1 cellular context compared by ENCODE assay signal in the genomic region with DNA sequence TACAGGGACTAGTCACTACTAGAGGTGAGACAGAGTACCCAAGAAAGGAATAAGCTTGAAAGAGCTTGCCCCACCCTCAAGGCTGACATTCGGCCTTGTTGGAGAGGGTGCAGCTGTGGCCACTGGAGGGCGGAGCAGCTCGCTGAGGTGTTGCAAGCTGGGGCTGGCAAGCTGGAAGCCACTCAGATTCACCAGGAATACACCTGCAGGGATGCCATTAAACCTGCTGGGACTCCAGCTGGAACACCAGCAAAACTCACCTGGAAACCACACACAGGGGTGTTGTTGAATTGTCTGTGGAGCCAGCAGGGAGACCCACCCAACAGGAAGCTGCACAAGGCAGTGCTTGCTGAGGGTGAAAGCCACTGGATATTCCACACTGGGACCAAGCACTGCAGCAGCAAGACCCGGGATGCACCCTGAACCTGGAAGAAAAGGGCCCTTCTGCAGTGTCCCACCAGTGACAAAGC.
TF ChIP-seq lines count a peak whose summit lies in the region.

No MANE protein-coding gene starts in this region.

TF ChIP-seq in HepG2, 621 proteins besides CTCF, POLR2A, EP300 and RAD21 (continued from another document and continues in another):
- TF ChIP-seq ZNF784 (CRISPR knock-in tag; IDR thresholded peaks at IDR 0.05; ENCODE audit: borderline replicate concordance) = no peak
- TF ChIP-seq BCL6 (CRISPR knock-in tag; IDR thresholded peaks at IDR 0.05) = 0 out of 2 replicates have a peak, but pooled peaks have one; percentile 10
- TF ChIP-seq WIZ (CRISPR knock-in tag; IDR thresholded peaks at IDR 0.05) = no peak
- TF ChIP-seq ZNF792 (CRISPR knock-in tag; IDR thresholded peaks at IDR 0.05) = no peak
- TF ChIP-seq ZNF260 (CRISPR knock-in tag; IDR thresholded peaks at IDR 0.05; ENCODE audit: borderline replicate concordance, low read depth) = no peak
- no peak for TF ChIP-seq ZNF383 (CRISPR knock-in tag; IDR thresholded peaks at IDR 0.05; ENCODE audit: borderline replicate concordance)
- TF ChIP-seq ZNF3 (CRISPR knock-in tag; IDR thresholded peaks at IDR 0.05) = no peak
- TF ChIP-seq, protein P1, sequence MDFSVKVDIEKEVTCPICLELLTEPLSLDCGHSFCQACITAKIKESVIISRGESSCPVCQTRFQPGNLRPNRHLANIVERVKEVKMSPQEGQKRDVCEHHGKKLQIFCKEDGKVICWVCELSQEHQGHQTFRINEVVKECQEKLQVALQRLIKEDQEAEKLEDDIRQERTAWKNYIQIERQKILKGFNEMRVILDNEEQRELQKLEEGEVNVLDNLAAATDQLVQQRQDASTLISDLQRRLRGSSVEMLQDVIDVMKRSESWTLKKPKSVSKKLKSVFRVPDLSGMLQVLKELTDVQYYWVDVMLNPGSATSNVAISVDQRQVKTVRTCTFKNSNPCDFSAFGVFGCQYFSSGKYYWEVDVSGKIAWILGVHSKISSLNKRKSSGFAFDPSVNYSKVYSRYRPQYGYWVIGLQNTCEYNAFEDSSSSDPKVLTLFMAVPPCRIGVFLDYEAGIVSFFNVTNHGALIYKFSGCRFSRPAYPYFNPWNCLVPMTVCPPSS (IDR thresholded peaks at IDR 0.05) = no peak
- TF ChIP-seq POLR2AphosphoS5 (IDR thresholded peaks at IDR 0.05; ENCODE audit: low read depth, low read length) = no peak
- TF ChIP-seq ZSCAN21 (CRISPR knock-in tag; IDR thresholded peaks at IDR 0.05; ENCODE audit: borderline replicate concordance) = no peak
- no peak for TF ChIP-seq MTF2 (CRISPR knock-in tag; IDR thresholded peaks at IDR 0.05; ENCODE audit: borderline replicate concordance)
- TF ChIP-seq, protein P2, sequence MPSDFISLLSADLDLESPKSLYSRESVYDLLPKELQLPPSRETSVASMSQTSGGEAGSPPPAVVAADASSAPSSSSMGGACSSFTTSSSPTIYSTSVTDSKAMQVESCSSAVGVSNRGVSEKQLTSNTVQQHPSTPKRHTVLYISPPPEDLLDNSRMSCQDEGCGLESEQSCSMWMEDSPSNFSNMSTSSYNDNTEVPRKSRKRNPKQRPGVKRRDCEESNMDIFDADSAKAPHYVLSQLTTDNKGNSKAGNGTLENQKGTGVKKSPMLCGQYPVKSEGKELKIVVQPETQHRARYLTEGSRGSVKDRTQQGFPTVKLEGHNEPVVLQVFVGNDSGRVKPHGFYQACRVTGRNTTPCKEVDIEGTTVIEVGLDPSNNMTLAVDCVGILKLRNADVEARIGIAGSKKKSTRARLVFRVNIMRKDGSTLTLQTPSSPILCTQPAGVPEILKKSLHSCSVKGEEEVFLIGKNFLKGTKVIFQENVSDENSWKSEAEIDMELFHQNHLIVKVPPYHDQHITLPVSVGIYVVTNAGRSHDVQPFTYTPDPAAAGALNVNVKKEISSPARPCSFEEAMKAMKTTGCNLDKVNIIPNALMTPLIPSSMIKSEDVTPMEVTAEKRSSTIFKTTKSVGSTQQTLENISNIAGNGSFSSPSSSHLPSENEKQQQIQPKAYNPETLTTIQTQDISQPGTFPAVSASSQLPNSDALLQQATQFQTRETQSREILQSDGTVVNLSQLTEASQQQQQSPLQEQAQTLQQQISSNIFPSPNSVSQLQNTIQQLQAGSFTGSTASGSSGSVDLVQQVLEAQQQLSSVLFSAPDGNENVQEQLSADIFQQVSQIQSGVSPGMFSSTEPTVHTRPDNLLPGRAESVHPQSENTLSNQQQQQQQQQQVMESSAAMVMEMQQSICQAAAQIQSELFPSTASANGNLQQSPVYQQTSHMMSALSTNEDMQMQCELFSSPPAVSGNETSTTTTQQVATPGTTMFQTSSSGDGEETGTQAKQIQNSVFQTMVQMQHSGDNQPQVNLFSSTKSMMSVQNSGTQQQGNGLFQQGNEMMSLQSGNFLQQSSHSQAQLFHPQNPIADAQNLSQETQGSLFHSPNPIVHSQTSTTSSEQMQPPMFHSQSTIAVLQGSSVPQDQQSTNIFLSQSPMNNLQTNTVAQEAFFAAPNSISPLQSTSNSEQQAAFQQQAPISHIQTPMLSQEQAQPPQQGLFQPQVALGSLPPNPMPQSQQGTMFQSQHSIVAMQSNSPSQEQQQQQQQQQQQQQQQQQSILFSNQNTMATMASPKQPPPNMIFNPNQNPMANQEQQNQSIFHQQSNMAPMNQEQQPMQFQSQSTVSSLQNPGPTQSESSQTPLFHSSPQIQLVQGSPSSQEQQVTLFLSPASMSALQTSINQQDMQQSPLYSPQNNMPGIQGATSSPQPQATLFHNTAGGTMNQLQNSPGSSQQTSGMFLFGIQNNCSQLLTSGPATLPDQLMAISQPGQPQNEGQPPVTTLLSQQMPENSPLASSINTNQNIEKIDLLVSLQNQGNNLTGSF (CRISPR knock-in tag; IDR thresholded peaks at IDR 0.05) = no peak
- TF ChIP-seq TARDBP (CRISPR knock-in tag; IDR thresholded peaks at IDR 0.05) = no peak
- TF ChIP-seq HOXA7 (CRISPR knock-in tag; IDR thresholded peaks at IDR 0.05) = no peak
- no peak for TF ChIP-seq IRF2 (CRISPR knock-in tag; IDR thresholded peaks at IDR 0.05)
- TF ChIP-seq SOX13 (IDR thresholded peaks at IDR 0.05) = no peak
- TF ChIP-seq SOX13 (CRISPR knock-in tag; conservative IDR thresholded peaks at IDR 0.05 in 1 of 2, IDR thresholded peaks at IDR 0.05 in 1 of 2) = 0 out of 4 replicates have a peak, but pooled peaks of 1 of the 2 experiments have one; percentile 46
- no peak for TF ChIP-seq PRDM10 (CRISPR knock-in tag; IDR thresholded peaks at IDR 0.05; ENCODE audit: low read depth)
- TF ChIP-seq ZNF780A (CRISPR knock-in tag; IDR thresholded peaks at IDR 0.05) = no peak
- TF ChIP-seq, protein P3, sequence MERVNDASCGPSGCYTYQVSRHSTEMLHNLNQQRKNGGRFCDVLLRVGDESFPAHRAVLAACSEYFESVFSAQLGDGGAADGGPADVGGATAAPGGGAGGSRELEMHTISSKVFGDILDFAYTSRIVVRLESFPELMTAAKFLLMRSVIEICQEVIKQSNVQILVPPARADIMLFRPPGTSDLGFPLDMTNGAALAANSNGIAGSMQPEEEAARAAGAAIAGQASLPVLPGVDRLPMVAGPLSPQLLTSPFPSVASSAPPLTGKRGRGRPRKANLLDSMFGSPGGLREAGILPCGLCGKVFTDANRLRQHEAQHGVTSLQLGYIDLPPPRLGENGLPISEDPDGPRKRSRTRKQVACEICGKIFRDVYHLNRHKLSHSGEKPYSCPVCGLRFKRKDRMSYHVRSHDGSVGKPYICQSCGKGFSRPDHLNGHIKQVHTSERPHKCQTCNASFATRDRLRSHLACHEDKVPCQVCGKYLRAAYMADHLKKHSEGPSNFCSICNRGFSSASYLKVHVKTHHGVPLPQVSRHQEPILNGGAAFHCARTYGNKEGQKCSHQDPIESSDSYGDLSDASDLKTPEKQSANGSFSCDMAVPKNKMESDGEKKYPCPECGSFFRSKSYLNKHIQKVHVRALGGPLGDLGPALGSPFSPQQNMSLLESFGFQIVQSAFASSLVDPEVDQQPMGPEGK (CRISPR knock-in tag; IDR thresholded peaks at IDR 0.05) = peak; percentile 50; the same call in 1 of the 2 replicates
- no peak for TF ChIP-seq ZNF816 (CRISPR knock-in tag; IDR thresholded peaks at IDR 0.05; ENCODE audit: borderline replicate concordance)
- peak; percentile 51; the same call in 1 of the 2 replicates for TF ChIP-seq SALL1 (CRISPR knock-in tag; IDR thresholded peaks at IDR 0.05)
- peak; percentile 66; the same call in 1 of the 2 replicates for TF ChIP-seq ZNF580 (CRISPR knock-in tag; IDR thresholded peaks at IDR 0.05; ENCODE audit: borderline replicate concordance, low read depth)
- TF ChIP-seq, protein P4, sequence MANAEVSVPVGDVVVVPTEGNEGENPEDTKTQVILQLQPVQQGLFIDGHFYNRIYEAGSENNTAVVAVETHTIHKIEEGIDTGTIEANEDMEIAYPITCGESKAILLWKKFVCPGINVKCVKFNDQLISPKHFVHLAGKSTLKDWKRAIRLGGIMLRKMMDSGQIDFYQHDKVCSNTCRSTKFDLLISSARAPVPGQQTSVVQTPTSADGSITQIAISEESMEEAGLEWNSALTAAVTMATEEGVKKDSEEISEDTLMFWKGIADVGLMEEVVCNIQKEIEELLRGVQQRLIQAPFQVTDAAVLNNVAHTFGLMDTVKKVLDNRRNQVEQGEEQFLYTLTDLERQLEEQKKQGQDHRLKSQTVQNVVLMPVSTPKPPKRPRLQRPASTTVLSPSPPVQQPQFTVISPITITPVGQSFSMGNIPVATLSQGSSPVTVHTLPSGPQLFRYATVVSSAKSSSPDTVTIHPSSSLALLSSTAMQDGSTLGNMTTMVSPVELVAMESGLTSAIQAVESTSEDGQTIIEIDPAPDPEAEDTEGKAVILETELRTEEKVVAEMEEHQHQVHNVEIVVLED (CRISPR knock-in tag; IDR thresholded peaks at IDR 0.05; ENCODE audit: borderline replicate concordance) = no peak
- TF ChIP-seq NR2C2 (CRISPR knock-in tag; IDR thresholded peaks at IDR 0.05; ENCODE audit: borderline replicate concordance) = no peak
- no peak for TF ChIP-seq GLMP (CRISPR knock-in tag; IDR thresholded peaks at IDR 0.05; ENCODE audit: borderline replicate concordance)
- no peak for TF ChIP-seq ZFYVE20 (CRISPR knock-in tag; IDR thresholded peaks at IDR 0.05; ENCODE audit: borderline replicate concordance, low read depth)
- no peak for TF ChIP-seq ZNF616 (CRISPR knock-in tag; IDR thresholded peaks at IDR 0.05; ENCODE audit: low read depth)
- no peak for TF ChIP-seq BCLAF1 (IDR thresholded peaks at IDR 0.05)
- TF ChIP-seq ERF (CRISPR knock-in tag; IDR thresholded peaks at IDR 0.05) = no peak
- TF ChIP-seq ZNF224 (CRISPR knock-in tag; IDR thresholded peaks at IDR 0.05) = peak; percentile 70; the same call in 1 of the 2 replicates
- TF ChIP-seq MEIS2 (CRISPR knock-in tag; IDR thresholded peaks at IDR 0.05) = no peak
- TF ChIP-seq ZNF460 (CRISPR knock-in tag; IDR thresholded peaks at IDR 0.05; ENCODE audit: borderline replicate concordance) = no peak
- no peak for TF ChIP-seq KDM6A (CRISPR knock-in tag; IDR thresholded peaks at IDR 0.05; ENCODE audit: low read depth)
- TF ChIP-seq FOXM1 (CRISPR knock-in tag; IDR thresholded peaks at IDR 0.05) = no peak
- no peak for TF ChIP-seq PAWR (CRISPR knock-in tag; IDR thresholded peaks at IDR 0.05; ENCODE audit: borderline replicate concordance)
- TF ChIP-seq STAG1 (CRISPR knock-in tag; IDR thresholded peaks at IDR 0.05) = peak; percentile 84
